Comparison of ENCODE assay signal across 8 cellular contexts in the genomic region with DNA sequence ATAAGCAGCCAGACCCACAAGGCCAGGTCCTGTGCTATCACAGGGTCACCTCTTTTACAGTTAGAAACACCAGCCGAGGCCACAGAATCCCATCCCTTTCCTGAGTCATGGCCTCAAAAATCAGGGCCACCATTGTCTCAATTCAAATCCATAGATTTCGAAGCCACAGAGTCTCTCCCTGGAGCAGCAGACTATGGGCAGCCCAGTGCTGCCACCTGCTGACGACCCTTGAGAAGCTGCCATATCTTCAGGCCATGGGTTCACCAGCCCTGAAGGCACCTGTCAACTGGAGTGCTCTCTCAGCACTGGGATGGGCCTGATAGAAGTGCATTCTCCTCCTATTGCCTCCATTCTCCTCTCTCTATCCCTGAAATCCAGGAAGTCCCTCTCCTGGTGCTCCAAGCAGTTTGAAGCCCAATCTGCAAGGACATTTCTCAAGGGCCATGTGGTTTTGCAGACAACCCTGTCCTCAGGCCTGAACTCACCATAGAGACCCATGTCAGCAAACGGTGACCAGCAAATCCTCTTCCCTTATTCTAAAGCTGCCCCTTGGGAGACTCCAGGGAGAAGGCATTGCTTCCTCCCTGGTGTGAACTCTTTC. TPM values are rescaled to one million over a fixed set of nuclear protein-coding genes. Genes with fewer than 3 reads are reported as not detected.
DNase-seq lines count a peak whose midpoint lies in the region; ATAC-seq and TF ChIP-seq lines count a peak whose summit lies in the region.

No MANE protein-coding gene starts in this region.

- H3K9me3 ChIP-seq in DOHH2 (ENCODE audit: control insufficient read depth, insufficient read depth, low read length): no peaks in the 10 kb centered on the region
- no peaks in the 10 kb centered on the region for H3K9me3 ChIP-seq in SJCRH30 (replicated peaks)
- no peaks in the 10 kb centered on the region for H3K9me3 ChIP-seq in upper lobe of right lung

- ATAC-seq in upper lobe of right lung (peak; percentile 86), GM19452 (IDR thresholded peaks at IDR 0.05; ENCODE audit: unreplicated experiment) (no peak)

- H3K27me3 ChIP-seq in DOHH2 (ENCODE audit: control insufficient read depth, low read length) (peaks cover 5% of the 10 kb centered on the region), SJCRH30 (no peaks in the 10 kb centered on the region), upper lobe of right lung (no peaks in the 10 kb centered on the region)

- H4K20me1 ChIP-seq in DOHH2 (ENCODE audit: control insufficient read depth, insufficient read depth, low read depth, low read length): peaks cover 3% of the 10 kb centered on the region; the same call in 1 of the 2 replicates

- peak; percentile 91 for TF ChIP-seq CTCF in DOHH2 (IDR thresholded peaks at IDR 0.05; ENCODE audit: low read depth, low read length, poor library complexity, severe bottlenecking)
- peak; percentile 83 for TF ChIP-seq CTCF in upper lobe of right lung (IDR thresholded peaks at IDR 0.05)

- no peaks in the 10 kb centered on the region for H3F3A ChIP-seq in DOHH2 (ENCODE audit: control insufficient read depth, insufficient read depth)

- no peaks in the 10 kb centered on the region for H3K79me2 ChIP-seq in DOHH2 (ENCODE audit: control insufficient read depth, low read length)

- H3K27ac ChIP-seq in DOHH2 (ENCODE audit: low read depth, low read length): no peak overlapping the region
- H3K27ac ChIP-seq in SJCRH30: no peak overlapping the region
- no peak overlapping the region for H3K27ac ChIP-seq in upper lobe of right lung

- peak; percentile 77 for DNase-seq in LHCN-M2 (ENCODE audit: low read depth)
- DNase-seq in SJCRH30: peak; percentile 69 to 85
- peak; percentile 68 for DNase-seq in activated naive CD4-positive, alpha-beta T cell treated with Interleukin-2 at 50 U/mL for 16 hours
- peak; percentile 58 for DNase-seq in glomerular visceral epithelial cell (ENCODE audit: extremely low spot score)
- peak in 6 of 10 donors; percentile 50 to 93 (median 58) for DNase-seq in posterior cingulate gyrus
- peak; percentile 83 for DNase-seq in upper lobe of right lung

- H3K36me3 ChIP-seq in DOHH2 (ENCODE audit: control insufficient read depth, low read length) (no peaks in the 10 kb centered on the region), SJCRH30 (no peaks in the 10 kb centered on the region), upper lobe of right lung (peaks cover 14% of the 10 kb centered on the region)

- H3K9me2 ChIP-seq in DOHH2 (replicated peaks; ENCODE audit: control insufficient read depth, low read length): no peaks in the 10 kb centered on the region

- intact Hi-C loops in posterior cingulate gyrus (cut with DNase I): loop anchor here (1.0 kb wide), 1 partner anchor 381 kb away; no protein-coding TSS in a partner anchor
- intact Hi-C loops in upper lobe of right lung (cut with DNase I): no loop called here

- H3K4me3 ChIP-seq in DOHH2 (ENCODE audit: low read length): no peak overlapping the region
- H3K4me3 ChIP-seq in SJCRH30: no peak overlapping the region
- H3K4me3 ChIP-seq in upper lobe of right lung: no peak overlapping the region

- H3K4me2 ChIP-seq in DOHH2 (ENCODE audit: low read length): no peak overlapping the region

- H3K4me1 ChIP-seq in DOHH2 (ENCODE audit: control insufficient read depth, low read length): no peaks in the 10 kb centered on the region
- no peaks in the 10 kb centered on the region for H3K4me1 ChIP-seq in SJCRH30
- H3K4me1 ChIP-seq in upper lobe of right lung: peaks cover 5% of the 10 kb centered on the region

RNA-seq across cellular contexts. Expression of gene TGM4, which starts 39.6 kb away (rescaled TPM):
- total RNA-seq in LHCN-M2 (2014; rRNA removed) (0.06 and 0.13 TPM in 2 replicates), upper lobe of right lung (not detected)
- 0.07 TPM for polyA plus RNA-seq in LHCN-M2 (2012)
- not detected in 2 replicates for total RNA-seq in SJCRH30 (2014; rRNA removed; shearing (Covaris generic))

RNA-seq across cellular contexts. Expression of gene TMEM42, which starts 52.3 kb away (rescaled TPM):
- total RNA-seq in LHCN-M2 (2014; rRNA removed) (21.6 and 22.3 TPM in 2 replicates), upper lobe of right lung (14.4 TPM)
- polyA plus RNA-seq in LHCN-M2 (2012): 22.3 TPM
- 1.6 TPM in 2 replicates for total RNA-seq in SJCRH30 (2014; rRNA removed; shearing (Covaris generic))
